ENCODE assay signal across 26 cellular contexts in the genomic region with DNA sequence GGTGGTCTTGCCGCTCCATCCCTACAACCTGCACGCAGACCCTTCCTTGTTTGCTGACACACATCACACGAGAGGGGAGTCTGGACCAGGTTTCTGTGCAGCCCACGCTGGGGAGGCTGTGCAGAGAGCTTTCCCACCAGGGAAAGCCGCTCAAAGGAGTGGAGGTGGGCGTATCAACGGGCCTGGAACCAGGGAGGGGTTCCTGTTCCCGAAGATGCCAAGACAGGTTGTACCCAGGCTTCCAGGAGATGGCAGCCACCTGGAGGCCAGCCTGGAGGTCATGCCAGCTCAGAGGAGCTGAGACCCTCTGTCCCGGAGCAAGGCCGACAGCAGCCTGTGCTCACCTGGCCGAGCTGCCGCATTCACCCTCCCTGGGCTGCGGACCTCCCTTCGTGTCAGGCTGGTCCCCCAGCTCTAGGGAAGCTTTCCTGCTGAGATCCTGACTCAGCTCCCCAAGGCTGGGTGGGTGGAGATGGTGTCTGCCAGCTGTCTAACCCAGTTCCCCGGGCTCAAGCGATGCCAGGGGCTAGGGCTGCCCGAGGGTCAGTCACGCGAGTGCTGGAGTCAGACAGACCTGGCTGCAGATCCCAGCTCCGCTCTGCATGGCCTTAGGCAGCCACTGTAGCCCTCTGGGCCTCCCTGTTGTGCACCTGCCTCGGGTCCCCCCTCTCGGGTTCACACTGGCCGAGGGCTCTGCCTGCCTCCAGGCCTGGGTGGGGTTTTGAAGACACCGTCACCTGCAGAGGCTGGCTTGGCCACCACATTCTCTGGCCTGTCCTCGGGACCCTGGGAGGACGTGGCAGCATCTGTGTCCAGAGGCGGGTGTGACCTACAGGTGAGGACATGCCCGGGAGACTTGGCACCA. TPM values are rescaled to one million over a fixed set of nuclear protein-coding genes. Genes with fewer than 3 reads are reported as not detected.
"Had no signal": no experiment of that assay in that cellular context is flagged by ENCODE, and none has a peak within 500 bp of the region (broad histone marks: within the 10 kb centered on the region; RNA-seq: fewer than 3 reads in every experiment).

No MANE protein-coding gene starts in this region.

- H2AFZ ChIP-seq: neural progenitor cell had no signal

- H3K9ac ChIP-seq: neural progenitor cell had no signal

- H3K4me3 ChIP-seq: heart left ventricle, left ventricle myocardium inferior, neural progenitor cell, ovary, skin epidermis, tibial nerve, vagina had no signal

- H3K4me2 ChIP-seq: neural progenitor cell had no signal

- H3K27me3 ChIP-seq: neural progenitor cell, ovary, vagina had no signal

- H3K36me3 ChIP-seq: heart left ventricle, left ventricle myocardium inferior, neural progenitor cell, ovary, tibial nerve, vagina had no signal

- H3K9me3 ChIP-seq: heart left ventricle, left ventricle myocardium inferior, ovary, tibial nerve, vagina had no signal

- DNase-seq: hypothalamus; immature natural killer cell; kidney; left ventricle myocardium inferior; mesenchymal stem cell; naive B cell; natural killer cell; nephron progenitor cell; ovary; right cardiac atrium; stimulated activated CD4-positive, alpha-beta T cell treated with anti-CD3 and anti-CD28 coated beads, Interleukin-12 subunit alpha, Interleukin-12 subunit beta, amount 100 ng/mL, for 4 hours; stimulated activated CD4-positive, alpha-beta T cell treated with anti-CD3 and anti-CD28 coated beads, Interleukin-15, amount 100 ng/mL, for 24 hours; stimulated activated CD4-positive, alpha-beta T cell treated with anti-CD3 and anti-CD28 coated beads, Interleukin-2, amount 100 ng/mL, for 24 hours; stimulated activated CD4-positive, alpha-beta T cell treated with anti-CD3 and anti-CD28 coated beads, Interleukin-4, amount 100 ng/mL, for 1 hour; stimulated activated naive B cell treated with anti-CD40 and anti-IgM and Interleukin-4, amounts not matched to agents 10 μg/mL and 1 μg/mL and 100 μg/mL, for 72 hours; substantia nigra had no signal

- ATAC-seq: natural killer cell; sciatic nerve; stimulated activated naive B cell treated with anti-CD40 and anti-IgM and Interleukin-4, amounts not matched to agents 10 μg/mL and 1 μg/mL and 100 μg/mL, for 72 hours had no signal

- H3K27ac ChIP-seq: heart left ventricle, left ventricle myocardium inferior, neural progenitor cell, ovary, skin epidermis, tibial nerve, vagina had no signal

- H3K4me1 ChIP-seq: heart left ventricle, left ventricle myocardium inferior, tibial nerve, vagina had no signal

RNA-seq across cellular contexts. Expression of a gene that starts 29.7 kb away (rescaled TPM):
- total RNA-seq: left ventricle myocardium inferior, lung microvascular endothelial cell, omental fat pad, pulmonary artery endothelial cell, renal cortical epithelial cell, right cardiac atrium, vagina had no signal
- polyA plus RNA-seq: heart left ventricle, immature natural killer cell, right cardiac atrium had no signal
